Comparison of ENCODE assay signal across 22 cellular contexts in the genomic region with DNA sequence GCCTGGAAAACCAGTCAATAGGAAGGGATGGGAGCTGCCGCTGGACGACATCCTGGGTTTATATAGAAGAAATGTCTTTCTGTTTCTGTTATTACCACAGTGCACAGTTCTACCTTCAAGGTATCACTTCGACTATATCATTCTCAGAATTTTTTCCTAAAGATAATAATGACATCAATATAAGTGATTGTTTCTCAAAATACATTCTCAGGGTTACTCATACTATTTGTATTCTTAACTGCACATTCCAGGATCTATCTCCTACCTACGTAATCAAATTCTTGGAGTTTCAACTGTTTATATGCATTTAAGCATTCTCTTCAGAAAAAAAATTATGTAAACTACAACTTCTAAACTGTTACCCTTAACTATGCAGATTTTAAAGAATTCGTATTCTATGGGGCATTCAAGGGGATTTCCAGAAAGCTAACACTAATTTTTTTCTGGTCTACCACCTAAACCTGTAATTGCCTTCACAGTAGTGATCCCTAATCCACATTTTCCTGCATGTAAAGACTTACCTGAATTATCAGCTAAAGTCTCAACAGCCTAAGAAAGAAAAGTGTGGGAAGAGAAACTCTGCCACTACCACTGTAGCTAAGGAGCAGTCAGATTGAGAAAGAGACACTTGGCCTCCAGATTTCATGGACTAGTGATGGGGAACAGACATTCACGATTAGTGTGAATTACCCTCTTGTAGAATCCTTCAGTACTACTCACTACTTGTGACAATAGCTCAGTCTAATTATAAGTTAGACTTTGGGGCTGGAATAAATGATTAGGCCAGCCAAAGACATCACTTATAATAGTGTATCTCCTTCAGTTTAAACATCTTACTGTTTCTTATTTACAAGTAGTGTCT. TPM values are rescaled to one million over a fixed set of nuclear protein-coding genes. Genes with fewer than 3 reads are reported as not detected.
A peak's percentile ranks its signal among the peaks of the same experiment; 100 is the strongest.
DNase-seq lines count a peak whose midpoint lies in the region; ATAC-seq and TF ChIP-seq lines count a peak whose summit lies in the region.
"Had no signal": no experiment of that assay in that cellular context is flagged by ENCODE, and none has a peak within 500 bp of the region (broad histone marks: within the 10 kb centered on the region; RNA-seq: fewer than 3 reads in every experiment).

A gene with protein sequence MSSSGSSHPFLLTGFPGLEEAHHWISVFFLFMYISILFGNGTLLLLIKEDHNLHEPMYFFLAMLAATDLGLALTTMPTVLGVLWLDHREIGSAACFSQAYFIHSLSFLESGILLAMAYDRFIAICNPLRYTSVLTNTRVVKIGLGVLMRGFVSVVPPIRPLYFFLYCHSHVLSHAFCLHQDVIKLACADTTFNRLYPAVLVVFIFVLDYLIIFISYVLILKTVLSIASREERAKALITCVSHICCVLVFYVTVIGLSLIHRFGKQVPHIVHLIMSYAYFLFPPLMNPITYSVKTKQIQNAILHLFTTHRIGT (minus strand): TSS at position 51 of the 862 bp plus-strand sequence. CDS start 0 bp downstream, at position 51.

- peaks cover 22 to 89% of the 10 kb centered on the region in 2 experiments for H3K36me3 ChIP-seq in HCT116 (ENCODE audit: control insufficient read depth in 1 of 2, insufficient read depth in 2 of 2, low read length in 2 of 2)
- H3K36me3 ChIP-seq: HAP-1 had no signal

- intact Hi-C loops in HCT116 (cut with micrococcal nuclease), result no loop called here

- H4K20me1 ChIP-seq in HCT116 (ENCODE audit: insufficient read depth), result peaks cover 25% of the 10 kb centered on the region; the same call in 1 of the 2 replicates

- H3K27ac Mint-ChIP-seq in naive thymus-derived CD8-positive, alpha-beta T cell, result no peak within 1 kb of the TSS

- H3K9me2 ChIP-seq in HCT116 (ENCODE audit: insufficient read depth), result no peaks in the 10 kb centered on the region

- CTCF ChIA-PET in AG04450 (lab: Charles Lee), result interaction anchor here (1.0 to 1.4 kb wide), 4 partner anchors 20 to 716 kb away, joined by 3 read pairs; no protein-coding TSS in a partner anchor
- CTCF ChIA-PET in HCT116 (lab: Charles Lee), result no interaction called here

- no peaks in the 10 kb centered on the region for H3K9me3 Mint-ChIP-seq in naive thymus-derived CD8-positive, alpha-beta T cell

- H3K27me3 ChIP-seq in AG04450 (ENCODE audit: control insufficient read depth, insufficient read depth, low read length) (no peaks in the 10 kb centered on the region), HCT116 (ENCODE audit: insufficient read depth, low read length) (no peaks in the 10 kb centered on the region)

- H3K27me3 Mint-ChIP-seq in naive thymus-derived CD8-positive, alpha-beta T cell, result peaks cover 4 to 19% (median 8%) of the 10 kb centered on the region in 5 donors
- H3K27me3 Mint-ChIP-seq: CD4-positive, CD25-positive, alpha-beta regulatory T cell had no signal

- no peaks in the 10 kb centered on the region for H3K4me1 Mint-ChIP-seq in naive thymus-derived CD8-positive, alpha-beta T cell
- H3K4me1 Mint-ChIP-seq: CD4-positive, CD25-positive, alpha-beta regulatory T cell had no signal

- ATAC-seq in HCT116, result no peak
- ATAC-seq in naive thymus-derived CD8-positive, alpha-beta T cell, result no peak
- ATAC-seq: A549 had no signal

- peaks cover 81% of the 10 kb centered on the region for H3K79me2 ChIP-seq in HCT116 (ENCODE audit: insufficient read depth, low read length)

- TF ChIP-seq POLR2A in HCT116 (IDR thresholded peaks at IDR 0.05; ENCODE audit: borderline replicate concordance, extremely low read depth, insufficient read depth, insufficient read length), result no peak

- no peak within 1 kb of the TSS for H3K9ac ChIP-seq in HCT116 (ENCODE audit: low read length)

- RAD21 ChIA-PET in HCT116 (lab: Charles Lee; ENCODE audit: low non-redundant PET in 1 of 2, low total read pairs in 2 of 2, uncharacterized antibody in 2 of 2, unreplicated experiment in 2 of 2), result no interaction called here

- TF ChIP-seq CTCF in AG04450 (IDR thresholded peaks at IDR 0.05; ENCODE audit: low read depth, low read length), result no peak
- no peak for TF ChIP-seq CTCF in HCT116 (IDR thresholded peaks at IDR 0.05 in 2 of 3, conservative IDR thresholded peaks at IDR 0.05 in 1 of 3; ENCODE audit: borderline replicate concordance in 1 of 3, insufficient read depth in 1 of 3, low read depth in 2 of 3, low read length in 2 of 3)
- TF ChIP-seq CTCF in WI38 (IDR thresholded peaks at IDR 0.05; ENCODE audit: low read depth, low read length), result no peak

- TF ChIP-seq RAD21 in HCT116 (IDR thresholded peaks at IDR 0.05; ENCODE audit: low read depth), result no peak

- H2AFZ ChIP-seq in HCT116 (ENCODE audit: low read depth, low read length, poor library complexity, severe bottlenecking), result no peak within 1 kb of the TSS

- no peak within 1 kb of the TSS for H3K4me3 ChIP-seq in AG04450 (ENCODE audit: low read depth, low read length)
- H3K4me3 ChIP-seq in HCT116 (replicated peaks in 1 of 2; ENCODE audit: low read depth in 1 of 2, low read length in 2 of 2), result no peak within 1 kb of the TSS
- peak within 1 kb of the TSS; percentile 48 for H3K4me3 ChIP-seq in WI38 (ENCODE audit: low read depth, low read length)
- H3K4me3 ChIP-seq: A549, HAP-1 had no signal

- no peak within 1 kb of the TSS for H3K4me3 Mint-ChIP-seq in naive thymus-derived CD8-positive, alpha-beta T cell
- H3K4me3 Mint-ChIP-seq: CD4-positive, CD25-positive, alpha-beta regulatory T cell had no signal

- no peaks in the 10 kb centered on the region for H3K4me1 ChIP-seq in HCT116 (ENCODE audit: control insufficient read depth in 1 of 2, insufficient read depth in 2 of 2, low read length in 2 of 2)
- H3K4me1 ChIP-seq: A549, HAP-1 had no signal

- peaks cover 0 to 3% (median 0%) of the 10 kb centered on the region in 3 donors for H3K36me3 Mint-ChIP-seq in naive thymus-derived CD8-positive, alpha-beta T cell
- H3K36me3 Mint-ChIP-seq: CD4-positive, CD25-positive, alpha-beta regulatory T cell had no signal

- no TSS peak for BruUV-seq in HCT116 (replicated peaks; lab: Mats Ljungman, UMichigan)

- H3K27ac ChIP-seq in AG04450 (ENCODE audit: low read depth, low read length) (peak within 1 kb of the TSS; percentile 90), HCT116 (ENCODE audit: low read depth, low read length) (no peak within 1 kb of the TSS)
- H3K27ac ChIP-seq: A549, HL-60 had no signal

- POLR2A ChIA-PET in AG04450 (lab: Yijun Ruan, JAX), result interaction anchor here (1.4 to 1.7 kb wide), 2 partner anchors 20 to 24 kb away, joined by 5 to 12 read pairs; no protein-coding TSS in a partner anchor
- POLR2A ChIA-PET in HCT116 (lab: Charles Lee), result no interaction called here
- POLR2A ChIA-PET in naive thymus-derived CD8-positive, alpha-beta T cell (lab: Charles Lee), result no interaction called here

- H3K4me2 ChIP-seq in HCT116 (ENCODE audit: low read length), result no peak within 1 kb of the TSS
- H3K4me2 ChIP-seq: A549 had no signal

- DNase-seq in AG04450 (ENCODE audit: low read depth, low spot score) (peak; percentile 59), HCT116 (ENCODE audit: low read depth, low spot score) (no peak), fibroblast of peridontal ligament (ENCODE audit: extremely low read depth) (peak; percentile 13), kidney glomerular epithelial cell (lab: John Stamatoyannopoulos, UW) (no peak), Kasumi-1 (lab: John Stamatoyannopoulos, UW) (no peak), DMS53 treated with DMSO at 0.1 percent for 48 hours (lab: John Stamatoyannopoulos, UW; ENCODE audit: unreplicated experiment) (no peak)
- no peak for DNase-seq in naive thymus-derived CD8-positive, alpha-beta T cell
- DNase-seq: AML-193; CD4-positive, CD25-positive, alpha-beta regulatory T cell; DMS79; GF-D8; Karpas-422; NCI-H1417; NCI-H1930; NCI-H2171 treated with DMSO at 0.1 percent for 48 hours; NCI-H510A treated with DMSO at 0.1 percent for 48 hours; SIG-M5; SW 1271 had no signal

- H3K9me3 ChIP-seq in AG04450 (ENCODE audit: control insufficient read depth, insufficient read depth, low read length), result no peaks in the 10 kb centered on the region
- H3K9me3 ChIP-seq in HCT116 (ENCODE audit: control insufficient read depth in 1 of 2, insufficient read depth in 1 of 2, low read depth in 1 of 2, low read length in 2 of 2), result no peaks in the 10 kb centered on the region
- H3K9me3 ChIP-seq: A549, HAP-1 had no signal

TF ChIP-seq in HCT116, 20 proteins besides CTCF, POLR2A, EP300 and RAD21 (continues in another document):
- TF ChIP-seq TCF7L2 (IDR thresholded peaks at IDR 0.05; ENCODE audit: borderline replicate concordance, extremely low read depth, insufficient read depth, insufficient read length), result no peak
- TF ChIP-seq YY1 (IDR thresholded peaks at IDR 0.05; ENCODE audit: extremely low read depth, insufficient replicate concordance, low read depth, low read length), result no peak
- TF ChIP-seq ELF1 (IDR thresholded peaks at IDR 0.05; ENCODE audit: borderline replicate concordance, low read depth), result no peak
- TF ChIP-seq, protein P1, sequence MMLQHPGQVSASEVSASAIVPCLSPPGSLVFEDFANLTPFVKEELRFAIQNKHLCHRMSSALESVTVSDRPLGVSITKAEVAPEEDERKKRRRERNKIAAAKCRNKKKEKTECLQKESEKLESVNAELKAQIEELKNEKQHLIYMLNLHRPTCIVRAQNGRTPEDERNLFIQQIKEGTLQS (IDR thresholded peaks at IDR 0.05), result no peak

RNA-seq across cellular contexts. Expression of the gene that starts here (rescaled TPM):
- polyA plus RNA-seq in AG04450 (2011; rRNA removed), result 0.56 and 0.84 TPM in 2 replicates
- polyA minus RNA-seq in AG04450 (2011; rRNA and poly(A)+ RNA removed), result 1.9 and 2.4 TPM in 2 replicates
- 140 TPM for total RNA-seq in HCT116 (2021; ENCODE audit: unreplicated experiment)
- 78.0 and 89.0 TPM in 2 replicates for polyA plus RNA-seq in HCT116 (2012)
- total RNA-seq in naive thymus-derived CD8-positive, alpha-beta T cell, result not detected
- polyA plus RNA-seq in naive thymus-derived CD8-positive, alpha-beta T cell, result not detected
- total RNA-seq: CD4-positive, CD25-positive, alpha-beta regulatory T cell had no signal

Comparison
In these comparisons a context has a peak if more than half of its experiments do, and no peak if none do; other contexts are left out.
1. RNA of the gene that starts here (total RNA-seq): 140 TPM in HCT116 (single experiment); not detected in naive thymus-derived CD8-positive, alpha-beta T cell; every median in the first group is over 100 times any median in the second.
2. DNase-seq: peak in AG04450 (single experiment) and fibroblast of peridontal ligament (single experiment); none in HCT116 (single experiment), naive thymus-derived CD8-positive, alpha-beta T cell (0 of 10), kidney glomerular epithelial cell (single experiment), Kasumi-1 (0 of 2) and DMS53 treated with DMSO at 0.1 percent for 48 hours (single experiment).